In genomic region chr22:36065775-36066544, GRCh38 we compare ENCODE assay signal across 8 cellular contexts. TPM values are rescaled to one million over a fixed set of nuclear protein-coding genes. Genes with fewer than 3 reads are reported as not detected.
DNase-seq lines count a peak whose midpoint lies in the region; ATAC-seq, FAIRE-seq and TF ChIP-seq lines count a peak whose summit lies in the region.

No MANE protein-coding gene starts in this region.

- peaks cover 11% of the 10 kb centered on the region for H3K4me1 ChIP-seq in HAP-1
- peaks cover 0 to 3% of the 10 kb centered on the region in 2 donors for H3K4me1 ChIP-seq in kidney (ENCODE audit: control insufficient read depth in 1 of 2, insufficient read depth in 1 of 2, low read depth in 1 of 2, low read length in 2 of 2)

- H3K4me3 ChIP-seq in HAP-1 (peak overlapping the region; percentile 31), choroid plexus epithelial cell (ENCODE audit: low read depth, low read length) (peak overlapping the region; percentile 60), kidney (ENCODE audit: low read length in 2 of 2) (peak overlapping the region; percentile 84)

- H3K36me3 ChIP-seq in HAP-1 (replicated peaks) (no peaks in the 10 kb centered on the region), kidney (ENCODE audit: control insufficient read depth in 1 of 2, insufficient read depth in 2 of 2, low read length in 2 of 2) (no peaks in the 10 kb centered on the region)

- H3K4me1 Mint-ChIP-seq in activated CD4-positive, alpha-beta T cell treated with anti-CD3 and anti-CD28 coated beads for 36 hours: peaks cover 5% of the 10 kb centered on the region

- DNase-seq in AG08396 (ENCODE audit: low spot score): peak; percentile 95
- DNase-seq in HAP-1 (ENCODE audit: low spot score in 2 of 2): peak; percentile 96 to 97
- DNase-seq in NCI-H510A (lab: John Stamatoyannopoulos, UW): peak; percentile 67
- DNase-seq in activated CD4-positive, alpha-beta T cell treated with anti-CD3 and anti-CD28 coated beads for 36 hours: peak; percentile 85
- peak; percentile 93 for DNase-seq in choroid plexus epithelial cell (ENCODE audit: low read depth)
- DNase-seq in kidney: peak; percentile 97
- DNase-seq in stimulated activated CD4-positive, alpha-beta T cell treated with anti-CD3 and anti-CD28 coated beads, Interleukin-12 subunit alpha, Interleukin-12 subunit beta, amount 100 ng/mL, for 4 hours: peak; percentile 59

- no peaks in the 10 kb centered on the region for H3K27me3 Mint-ChIP-seq in activated CD4-positive, alpha-beta T cell treated with anti-CD3 and anti-CD28 coated beads for 36 hours

- peak; percentile 85 for ATAC-seq in activated CD4-positive, alpha-beta T cell treated with anti-CD3 and anti-CD28 coated beads for 36 hours
- no peak for ATAC-seq in HG03108 (IDR thresholded peaks at IDR 0.05; ENCODE audit: unreplicated experiment)

- no peaks in the 10 kb centered on the region for H3K27me3 ChIP-seq in HAP-1 (ENCODE audit: low read depth)

- peak overlapping the region; percentile 69 for H3K4me3 Mint-ChIP-seq in activated CD4-positive, alpha-beta T cell treated with anti-CD3 and anti-CD28 coated beads for 36 hours

- H3K27ac ChIP-seq in kidney (ENCODE audit: low read depth in 2 of 2, low read length in 2 of 2): peak overlapping the region; percentile 85 to 90

- no peaks in the 10 kb centered on the region for H3K9me3 Mint-ChIP-seq in activated CD4-positive, alpha-beta T cell treated with anti-CD3 and anti-CD28 coated beads for 36 hours (ENCODE audit: low read depth)

- POLR2A ChIA-PET in activated CD4-positive, alpha-beta T cell treated with anti-CD3 and anti-CD28 coated beads for 36 hours (lab: Charles Lee): interaction anchor here (0.7 to 0.8 kb wide), 2 partner anchors 37 to 418 kb away, joined by 3 to 5 read pairs; partner anchors contain the start of genes APOL6 and RBFOX2

- FAIRE-seq in kidney (lab: Jason Lieb, UNC): no peak

- H3K36me3 Mint-ChIP-seq in activated CD4-positive, alpha-beta T cell treated with anti-CD3 and anti-CD28 coated beads for 36 hours (ENCODE audit: low read depth): no peaks in the 10 kb centered on the region

- H3K9me3 ChIP-seq in HAP-1 (no peaks in the 10 kb centered on the region), kidney (ENCODE audit: control insufficient read depth in 1 of 2, low read length in 2 of 2) (no peaks in the 10 kb centered on the region)

- in situ Hi-C loops in HAP-1 (cut with MboI; ENCODE audit: low sequenced_read_pairs): no loop called here

- TF ChIP-seq CTCF in choroid plexus epithelial cell (conservative IDR thresholded peaks at IDR 0.05; ENCODE audit: low read depth, low read length) (peak; percentile 86), kidney (IDR thresholded peaks at IDR 0.05; ENCODE audit: borderline replicate concordance, extremely low read depth, insufficient read depth) (peak; percentile 72)

- peak overlapping the region; percentile 91 for H3K27ac Mint-ChIP-seq in activated CD4-positive, alpha-beta T cell treated with anti-CD3 and anti-CD28 coated beads for 36 hours

- peak overlapping the region; percentile 79 to 91 for H3K9ac ChIP-seq in kidney (ENCODE audit: low read length in 2 of 2)

- CTCF ChIA-PET in activated CD4-positive, alpha-beta T cell treated with anti-CD3 and anti-CD28 coated beads for 36 hours (lab: Charles Lee): interaction anchor here (0.6 to 3.6 kb wide), 84 partner anchors 9 to 784 kb away, joined by 3 to 63 read pairs (median 4); partner anchors contain the start of genes APOL3, APOL6, MYH9 and RBFOX2

- intact Hi-C loops in activated CD4-positive, alpha-beta T cell treated with anti-CD3 and anti-CD28 coated beads for 36 hours (cut with DNase I, micrococcal nuclease): loop anchor here (1.0 to 10.0 kb wide), 9 partner anchors 37 to 711 kb away; partner anchors contain the start of gene RBFOX2 (in 1 of the 2)
- intact Hi-C loops in kidney (cut with DNase I): no loop called here

RNA-seq across cellular contexts. Expression of gene RBFOX2, which starts 37.3 kb away (rescaled TPM):
- 1 to 10 TPM; 6.9 to 7.7 TPM for total RNA-seq in activated CD4-positive, alpha-beta T cell treated with anti-CD3 and anti-CD28 coated beads for 36 hours
- total RNA-seq in kidney: 68.6 TPM
- 17.2 TPM for polyA plus RNA-seq in kidney (ENCODE audit: insufficient read depth, low read depth, low replicate concordance)

Comparison
In these comparisons a context has a peak if more than half of its experiments do, and no peak if none do; other contexts are left out.
1. H3K4me3 ChIP-seq: peak in every context shown above with its lines; median percentile 84 in kidney; 60 in choroid plexus epithelial cell; 31 in HAP-1.